Comparison of ENCODE assay signal across 21 cellular contexts in genomic region chr16:62876133-62876532, GRCh38.
DNase-seq lines count a peak whose midpoint lies in the region; ATAC-seq, FAIRE-seq and TF ChIP-seq lines count a peak whose summit lies in the region.
"Had no signal": no experiment of that assay in that cellular context is flagged by ENCODE, and none has a peak within 500 bp of the region (broad histone marks: within the 10 kb centered on the region; RNA-seq: fewer than 3 reads in every experiment).

No MANE protein-coding gene starts in this region.

- H3K4me3 ChIP-seq in right atrium auricular region (no peak overlapping the region), sigmoid colon (no peak overlapping the region)
- H3K4me3 ChIP-seq: BLaER1, HAP-1 had no signal

- H3K9me3 ChIP-seq in right atrium auricular region (no peaks in the 10 kb centered on the region), sigmoid colon (no peaks in the 10 kb centered on the region)
- H3K9me3 ChIP-seq: BLaER1, Caco-2, HAP-1 had no signal

- H3K27me3 ChIP-seq in right atrium auricular region (no peaks in the 10 kb centered on the region), sigmoid colon (no peaks in the 10 kb centered on the region)
- H3K27me3 ChIP-seq: BLaER1 had no signal

- H3K4me1 ChIP-seq in right atrium auricular region (no peaks in the 10 kb centered on the region), sigmoid colon (peaks cover 0 to 33% (median 23%) of the 10 kb centered on the region in 4 donors)
- H3K4me1 ChIP-seq: BLaER1, Caco-2 had no signal

- peak; percentile 52 for ATAC-seq in Right ventricle myocardium superior (ENCODE audit: poor library complexity)
- ATAC-seq: CD8-positive, alpha-beta T cell had no signal

- H3K27ac ChIP-seq in right atrium auricular region (no peak overlapping the region), sigmoid colon (peak overlapping the region in 3 of 4 donors; percentile 60 to 66 (median 66))
- H3K27ac ChIP-seq: 22Rv1, BLaER1, C4-2B had no signal

- no peak for DNase-seq in Right ventricle myocardium superior
- no peak for DNase-seq in right atrium auricular region (ENCODE audit: low spot score)
- no peak for DNase-seq in sigmoid colon
- DNase-seq in NCI-H2196 treated with DMSO at 0.1 percent for 48 hours (lab: John Stamatoyannopoulos, UW; ENCODE audit: unreplicated experiment) = no peak
- DNase-seq in activated naive CD4-positive, alpha-beta T cell treated with Interleukin-2 at 50 U/mL for 16 hours = no peak
- DNase-seq: Caco-2; CD4-positive, CD25-positive, alpha-beta regulatory T cell; CD8-positive, alpha-beta T cell; DMS153; DND-41; GOT3; HFFc6 had no signal

- TF ChIP-seq EP300 in sigmoid colon (IDR thresholded peaks at IDR 0.05) = peak in 3 of 4 donors; percentile 6 to 23 (median 18)

- TF ChIP-seq CTCF in right atrium auricular region (IDR thresholded peaks at IDR 0.05) (no peak), sigmoid colon (IDR thresholded peaks at IDR 0.05) (no peak)

- H3K36me3 ChIP-seq in right atrium auricular region = no peaks in the 10 kb centered on the region
- H3K36me3 ChIP-seq in sigmoid colon = no peaks in the 10 kb centered on the region
- H3K36me3 ChIP-seq: BLaER1, HAP-1 had no signal

- FAIRE-seq in endometrium (lab: Jason Lieb, UNC) = peak; percentile 21
- FAIRE-seq: A204.1, G401.6, GM12892, H54 had no signal

- no peak for TF ChIP-seq POLR2A in sigmoid colon (IDR thresholded peaks at IDR 0.05)

- WGBS in sigmoid colon, 2 donors = 74 to 84% methylated on average over 1 of the region's 1 CpG

- intact Hi-C loops in Right ventricle myocardium superior (cut with DNase I) = no loop called here
- intact Hi-C loops in sigmoid colon (cut with DNase I) = loop anchor here (10.0 kb wide), 1 partner anchor 419 kb away; no protein-coding TSS in a partner anchor

Comparison
In these comparisons a context has a peak if more than half of its experiments do, and no peak if none do; other contexts are left out.
1. H3K27ac ChIP-seq: peak in sigmoid colon (3 of 4); none in right atrium auricular region (0 of 2).